In genomic region chr11:86735462-86736302, GRCh38 we compare ENCODE assay signal across 14 cellular contexts.
DNase-seq lines count a peak whose midpoint lies in the region; ATAC-seq, FAIRE-seq and TF ChIP-seq lines count a peak whose summit lies in the region.
"Had no signal": no experiment of that assay in that cellular context is flagged by ENCODE, and none has a peak within 500 bp of the region (broad histone marks: within the 10 kb centered on the region; RNA-seq: fewer than 3 reads in every experiment).

No MANE protein-coding gene starts in this region.

- peaks cover 29% of the 10 kb centered on the region for H3K4me1 ChIP-seq in keratinocyte (ENCODE audit: control insufficient read depth, extremely low read depth, insufficient read depth, low read length)
- H3K4me1 ChIP-seq in naive thymus-derived CD4-positive, alpha-beta T cell (ENCODE audit: control insufficient read depth in 2 of 2, insufficient read depth in 2 of 2, low read length in 2 of 2), result no peaks in the 10 kb centered on the region

- H3K27ac ChIP-seq in keratinocyte (ENCODE audit: control insufficient read depth, insufficient read depth, low read length), result no peak overlapping the region
- H3K27ac ChIP-seq in naive thymus-derived CD4-positive, alpha-beta T cell (ENCODE audit: low read depth, low read length), result no peak overlapping the region
- H3K27ac ChIP-seq: cardiac muscle cell had no signal

- H4K20me1 ChIP-seq in keratinocyte (ENCODE audit: control insufficient read depth, extremely low read depth, insufficient read depth, low read length), result no peaks in the 10 kb centered on the region

- peaks cover 0 to 8% (median 0%) of the 10 kb centered on the region in 11 donors for H3K9me3 Mint-ChIP-seq in naive thymus-derived CD4-positive, alpha-beta T cell

- dilution Hi-C loops in keratinocyte (cut with MboI; ENCODE audit: extremely low pct_ligation_motif_present, low sequenced_read_pairs), result no loop called here

- H2AFZ ChIP-seq in keratinocyte (ENCODE audit: control insufficient read depth, low read length), result peak overlapping the region; percentile 10

- no peaks in the 10 kb centered on the region for H3K9me3 ChIP-seq in keratinocyte (ENCODE audit: control insufficient read depth, low read depth, low read length)
- no peaks in the 10 kb centered on the region for H3K9me3 ChIP-seq in naive thymus-derived CD4-positive, alpha-beta T cell (ENCODE audit: control insufficient read depth in 2 of 3, low read length in 3 of 3)

- DNase-seq in EL, result peak; percentile 84
- peak; percentile 81 for DNase-seq in M059J (ENCODE audit: low read depth)
- DNase-seq in astrocyte of the spinal cord (ENCODE audit: low read depth, low spot score), result peak; percentile 75
- DNase-seq in keratinocyte (ENCODE audit: low read depth, low spot score), result no peak
- DNase-seq in naive thymus-derived CD4-positive, alpha-beta T cell, result no peak
- DNase-seq in GF-D8 (lab: John Stamatoyannopoulos, UW), result no peak
- no peak for DNase-seq in NCI-H510A (lab: John Stamatoyannopoulos, UW)
- no peak for DNase-seq in NCI-H510A treated with DMSO at 0.1 percent for 48 hours (lab: John Stamatoyannopoulos, UW)
- DNase-seq: activated CD4-positive, alpha-beta memory T cell treated with anti-CD3 and anti-CD28 coated beads for 36 hours; H7; NCI-H345 had no signal

- H3K27me3 Mint-ChIP-seq in naive thymus-derived CD4-positive, alpha-beta T cell, result peaks cover 0 to 2% (median 0%) of the 10 kb centered on the region in 5 donors
- H3K27me3 Mint-ChIP-seq: activated CD4-positive, alpha-beta memory T cell treated with anti-CD3 and anti-CD28 coated beads for 36 hours had no signal

- POLR2A ChIA-PET in naive thymus-derived CD4-positive, alpha-beta T cell (lab: Charles Lee), result no interaction called here

- CTCF ChIA-PET in naive thymus-derived CD4-positive, alpha-beta T cell (lab: Charles Lee), result no interaction called here

- no peak overlapping the region for H3K4me3 Mint-ChIP-seq in naive thymus-derived CD4-positive, alpha-beta T cell
- H3K4me3 Mint-ChIP-seq: activated CD4-positive, alpha-beta memory T cell treated with anti-CD3 and anti-CD28 coated beads for 36 hours had no signal

- no peaks in the 10 kb centered on the region for H3K9me1 ChIP-seq in keratinocyte (ENCODE audit: control insufficient read depth, extremely low read depth, insufficient read depth, low read length)

- no peak for TF ChIP-seq CTCF in astrocyte of the spinal cord (IDR thresholded peaks at IDR 0.05; ENCODE audit: low read depth, low read length)
- TF ChIP-seq CTCF in keratinocyte (optimal IDR thresholded peaks at IDR 0.05 in 1 of 3, IDR thresholded peaks at IDR 0.05 in 1 of 3, conservative IDR thresholded peaks at IDR 0.05 in 1 of 3; ENCODE audit: extremely low read depth in 1 of 3, insufficient read depth in 2 of 3, low read length in 3 of 3), result no peak

- H3K4me1 Mint-ChIP-seq in naive thymus-derived CD4-positive, alpha-beta T cell, result no peaks in the 10 kb centered on the region

- H3K4me2 ChIP-seq in keratinocyte (ENCODE audit: control insufficient read depth, extremely low read depth, insufficient read depth, low read depth, low read length), result peak overlapping the region; percentile 33

- no peak overlapping the region for H3K27ac Mint-ChIP-seq in naive thymus-derived CD4-positive, alpha-beta T cell
- H3K27ac Mint-ChIP-seq: activated CD4-positive, alpha-beta memory T cell treated with anti-CD3 and anti-CD28 coated beads for 36 hours; activated T-helper 2 cell treated with anti-CD3 and anti-CD28 coated beads, Interferon-gamma antibody, Interleukin-2, Interleukin-4, amounts not matched to agents 10 μg/mL and 5 μg/mL and 100 μg/mL, durations not matched to agents 14 hours and 24 hours and 36 hours had no signal

- H3K79me2 ChIP-seq in keratinocyte (ENCODE audit: control insufficient read depth, insufficient read depth, low read length), result no peaks in the 10 kb centered on the region

- intact Hi-C loops in naive thymus-derived CD4-positive, alpha-beta T cell (cut with micrococcal nuclease), result no loop called here

- no peaks in the 10 kb centered on the region for H3K27me3 ChIP-seq in keratinocyte (ENCODE audit: control insufficient read depth, extremely low read depth, insufficient read depth, low read length)
- no peaks in the 10 kb centered on the region for H3K27me3 ChIP-seq in naive thymus-derived CD4-positive, alpha-beta T cell (ENCODE audit: control insufficient read depth in 2 of 2, insufficient read depth in 2 of 2, low read length in 2 of 2)
- H3K27me3 ChIP-seq: cardiac muscle cell had no signal

- H3K36me3 Mint-ChIP-seq in naive thymus-derived CD4-positive, alpha-beta T cell, result peaks cover 0 to 4% (median 0%) of the 10 kb centered on the region in 5 donors
- H3K36me3 Mint-ChIP-seq: activated CD4-positive, alpha-beta memory T cell treated with anti-CD3 and anti-CD28 coated beads for 36 hours had no signal

- no peak for ATAC-seq in naive thymus-derived CD4-positive, alpha-beta T cell

- FAIRE-seq in keratinocyte (lab: Jason Lieb, UNC), result peak; percentile 68
- FAIRE-seq: G401.6 had no signal

- H3K4me3 ChIP-seq in astrocyte of the spinal cord (ENCODE audit: low read depth, low read length) (no peak overlapping the region), keratinocyte (ENCODE audit: control insufficient read depth in 2 of 3, extremely low read depth in 1 of 3, insufficient read depth in 2 of 3, low read depth in 1 of 3, low read length in 3 of 3) (no peak overlapping the region)
- no peak overlapping the region for H3K4me3 ChIP-seq in naive thymus-derived CD4-positive, alpha-beta T cell (ENCODE audit: low read length)
- H3K4me3 ChIP-seq: cardiac muscle cell had no signal

- in situ Hi-C loops in astrocyte of the spinal cord (cut with HindIII; ENCODE audit: low sequenced_read_pairs), result no loop called here

- H3K9ac ChIP-seq in keratinocyte (ENCODE audit: control insufficient read depth, extremely low read depth, insufficient read depth, low read length), result no peak overlapping the region

- H3K36me3 ChIP-seq in keratinocyte (ENCODE audit: control insufficient read depth in 2 of 2, extremely low read depth in 1 of 2, insufficient read depth in 2 of 2, low read length in 2 of 2), result no peaks in the 10 kb centered on the region
- H3K36me3 ChIP-seq in naive thymus-derived CD4-positive, alpha-beta T cell (ENCODE audit: control insufficient read depth in 2 of 3, insufficient read depth in 3 of 3, low read length in 3 of 3), result no peaks in the 10 kb centered on the region
- H3K36me3 ChIP-seq: cardiac muscle cell had no signal

Comparison
In these comparisons a context has a peak if more than half of its experiments do, and no peak if none do; other contexts are left out.
1. DNase-seq: peak in EL (single experiment), M059J (single experiment) and astrocyte of the spinal cord (single experiment); none in keratinocyte (single experiment), naive thymus-derived CD4-positive, alpha-beta T cell (0 of 9), GF-D8 (single experiment), NCI-H510A (single experiment) and NCI-H510A treated with DMSO at 0.1 percent for 48 hours (single experiment).